Comparison of ENCODE assay signal across 8 cellular contexts in genomic region chr11:14904745-14905103, GRCh38. TPM values are rescaled to one million over a fixed set of nuclear protein-coding genes. Genes with fewer than 3 reads are reported as not detected.
A peak's percentile ranks its signal among the peaks of the same experiment; 100 is the strongest.
DNase-seq lines count a peak whose midpoint lies in the region; ATAC-seq and TF ChIP-seq lines count a peak whose summit lies in the region.

No MANE protein-coding gene starts in this region.

- no peaks in the 10 kb centered on the region for H3K9me3 Mint-ChIP-seq in activated CD4-positive, alpha-beta T cell treated with anti-CD3 and anti-CD28 coated beads, Interleukin-2, amount 10 ng/mL, durations not matched to agents 7 days and 5 days
- H3K9me3 Mint-ChIP-seq in dendritic cell treated with granulocyte-macrophage colony-stimulating factor and Interleukin-4, amounts not matched to agents 40 ng/mL and 50 ng/mL, for 4 days, result no peaks in the 10 kb centered on the region

- DNase-seq in AG08395 (ENCODE audit: low spot score) (peak; percentile 69), HUDEP-2 (lab: John Stamatoyannopoulos, UW; ENCODE audit: unreplicated experiment in 76 of 76) (peak in 63 of 76 experiments; percentile 10 to 84 (median 58)), right lobe of liver (peak; percentile 86 to 89 (median 88)), NCI-H774 (lab: John Stamatoyannopoulos, UW) (no peak)
- DNase-seq in activated CD4-positive, alpha-beta T cell treated with anti-CD3 and anti-CD28 coated beads, Interleukin-2, amount 10 ng/mL, durations not matched to agents 7 days and 5 days, result peak; percentile 83
- peak; percentile 72 to 87 for DNase-seq in stimulated activated CD4-positive, alpha-beta T cell treated with anti-CD3 and anti-CD28 coated beads, Interleukin-4, amount 100 ng/mL, for 4 hours

- peaks cover 0 to 13% (median 3%) of the 10 kb centered on the region in 4 donors for H3K4me1 ChIP-seq in right lobe of liver

- H3K9me3 ChIP-seq in right lobe of liver, result no peaks in the 10 kb centered on the region

- ATAC-seq in GM19351 (IDR thresholded peaks at IDR 0.05; ENCODE audit: unreplicated experiment) (peak; percentile 42), right lobe of liver (peak; percentile 79 to 85 (median 82))

- peak overlapping the region; percentile 53 to 67 (median 54) for H3K4me3 ChIP-seq in right lobe of liver

- peaks cover 50% of the 10 kb centered on the region for H3K4me1 Mint-ChIP-seq in activated CD4-positive, alpha-beta T cell treated with anti-CD3 and anti-CD28 coated beads, Interleukin-2, amount 10 ng/mL, durations not matched to agents 7 days and 5 days
- H3K4me1 Mint-ChIP-seq in dendritic cell treated with granulocyte-macrophage colony-stimulating factor and Interleukin-4, amounts not matched to agents 40 ng/mL and 50 ng/mL, for 4 days (ENCODE audit: low read depth), result peaks cover 36% of the 10 kb centered on the region

- peak overlapping the region; percentile 95 for H3K27ac Mint-ChIP-seq in activated CD4-positive, alpha-beta T cell treated with anti-CD3 and anti-CD28 coated beads, Interleukin-2, amount 10 ng/mL, durations not matched to agents 7 days and 5 days
- peak overlapping the region; percentile 77 for H3K27ac Mint-ChIP-seq in dendritic cell treated with granulocyte-macrophage colony-stimulating factor and Interleukin-4, amounts not matched to agents 40 ng/mL and 50 ng/mL, for 4 days

- peak overlapping the region; percentile 94 for H3K4me3 Mint-ChIP-seq in activated CD4-positive, alpha-beta T cell treated with anti-CD3 and anti-CD28 coated beads, Interleukin-2, amount 10 ng/mL, durations not matched to agents 7 days and 5 days
- peak overlapping the region; percentile 80 for H3K4me3 Mint-ChIP-seq in dendritic cell treated with granulocyte-macrophage colony-stimulating factor and Interleukin-4, amounts not matched to agents 40 ng/mL and 50 ng/mL, for 4 days

- no peak for TF ChIP-seq POLR2A in right lobe of liver (IDR thresholded peaks at IDR 0.05)

- no peaks in the 10 kb centered on the region for H3K27me3 Mint-ChIP-seq in activated CD4-positive, alpha-beta T cell treated with anti-CD3 and anti-CD28 coated beads, Interleukin-2, amount 10 ng/mL, durations not matched to agents 7 days and 5 days
- peaks cover 27% of the 10 kb centered on the region for H3K27me3 Mint-ChIP-seq in dendritic cell treated with granulocyte-macrophage colony-stimulating factor and Interleukin-4, amounts not matched to agents 40 ng/mL and 50 ng/mL, for 4 days

- H3K27me3 ChIP-seq in right lobe of liver, result no peaks in the 10 kb centered on the region

- CTCF ChIA-PET in activated CD4-positive, alpha-beta T cell treated with anti-CD3 and anti-CD28 coated beads, Interleukin-2, amount 10 ng/mL, durations not matched to agents 7 days and 5 days (lab: Charles Lee), result interaction anchor here (0.7 to 6.9 kb wide), 7 partner anchors 8 to 260 kb away, joined by 3 to 88 read pairs (median 4); partner anchors contain the start of genes CYP2R1 and PDE3B

- peak overlapping the region in 2 of 3 donors; percentile 8 to 12 for H3K27ac ChIP-seq in right lobe of liver

- peak; percentile 90 to 96 (median 94) for TF ChIP-seq CTCF in right lobe of liver (IDR thresholded peaks at IDR 0.05)

- WGBS in right lobe of liver (ENCODE audit: insufficient coverage, low coverage, low lambda C conversion rate, missing lambda C conversion rate), result 33% methylated on average over 1 of the region's 26 CpGs

- H3K36me3 Mint-ChIP-seq in activated CD4-positive, alpha-beta T cell treated with anti-CD3 and anti-CD28 coated beads, Interleukin-2, amount 10 ng/mL, durations not matched to agents 7 days and 5 days (ENCODE audit: low read depth), result no peaks in the 10 kb centered on the region
- H3K36me3 Mint-ChIP-seq in dendritic cell treated with granulocyte-macrophage colony-stimulating factor and Interleukin-4, amounts not matched to agents 40 ng/mL and 50 ng/mL, for 4 days (ENCODE audit: low read depth), result no peaks in the 10 kb centered on the region

- no peaks in the 10 kb centered on the region for H3K36me3 ChIP-seq in right lobe of liver

- POLR2A ChIA-PET in activated CD4-positive, alpha-beta T cell treated with anti-CD3 and anti-CD28 coated beads, Interleukin-2, amount 10 ng/mL, durations not matched to agents 7 days and 5 days (lab: Charles Lee), result no interaction called here

- intact Hi-C loops in dendritic cell treated with granulocyte-macrophage colony-stimulating factor and Interleukin-4, amounts not matched to agents 40 ng/mL and 50 ng/mL, for 4 days (cut with micrococcal nuclease), result loop anchor here (1.0 to 5.0 kb wide), 4 partner anchors 12 to 382 kb away; partner anchors contain the start of genes CYP2R1, PDE3B and PSMA1
- intact Hi-C loops in right lobe of liver (cut with DNase I), result loop anchor here (10.0 kb wide), 2 partner anchors 110 to 370 kb away; no protein-coding TSS in a partner anchor

RNA-seq across cellular contexts. Expression of gene CYP2R1, which starts 12.7 kb away (rescaled TPM):
- total RNA-seq in activated CD4-positive, alpha-beta T cell treated with anti-CD3 and anti-CD28 coated beads, Interleukin-2, amount 10 ng/mL, durations not matched to agents 7 days and 5 days, result 10 to 100 TPM; 15.5 to 16.1 TPM
- total RNA-seq in right lobe of liver, result 10 to 100 TPM in 1 of 6 experiments, 1 to 10 TPM in 5; 4.3 to 11.6 (median 6.3) TPM
